ENCODE assay signal across 10 cellular contexts in genomic region chr22:30238661-30239420, GRCh38. TPM values are rescaled to one million over a fixed set of nuclear protein-coding genes. Genes with fewer than 3 reads are reported as not detected.
A peak's percentile ranks its signal among the peaks of the same experiment; 100 is the strongest.
DNase-seq lines count a peak whose midpoint lies in the region; FAIRE-seq and TF ChIP-seq lines count a peak whose summit lies in the region.
"Had no signal": no experiment of that assay in that cellular context is flagged by ENCODE, and none has a peak within 500 bp of the region (broad histone marks: within the 10 kb centered on the region; RNA-seq: fewer than 3 reads in every experiment).

No MANE protein-coding gene starts in this region.

- no peak overlapping the region for H2BK12ac ChIP-seq in neuronal stem cell (ENCODE audit: low read length)

- peak; percentile 29 for DNase-seq in OCI-M1 (lab: John Stamatoyannopoulos, UW)
- DNase-seq in endodermal cell, result peak; percentile 74
- DNase-seq in neuronal stem cell (ENCODE audit: low spot score), result no peak
- no peak for DNase-seq in posterior vena cava (ENCODE audit: low spot score)
- DNase-seq in amygdala (lab: John Stamatoyannopoulos, UW), result no peak
- no peak for DNase-seq in immature natural killer cell
- DNase-seq in stimulated activated CD4-positive, alpha-beta T cell treated with anti-CD3 and anti-CD28 coated beads, Interleukin-4, amount 100 ng/mL, for 24 hours, result no peak
- DNase-seq: activated CD4-positive, alpha-beta T cell treated with anti-CD3 and anti-CD28 coated beads, Interleukin-2, amount 50 U/mL, for 1 hour; NCI-H524 had no signal

- H4K8ac ChIP-seq in neuronal stem cell (ENCODE audit: low read depth, low read length), result no peak overlapping the region

- no peaks in the 10 kb centered on the region for H3K36me3 ChIP-seq in endodermal cell (ENCODE audit: control insufficient read depth, insufficient read depth, low read length)
- peaks cover 3 to 8% of the 10 kb centered on the region in 2 donors for H3K36me3 ChIP-seq in neuronal stem cell (replicated peaks in 1 of 2; ENCODE audit: control insufficient read depth in 2 of 2, insufficient read depth in 2 of 2, low read length in 2 of 2)

- H3K36me3 Mint-ChIP-seq in endodermal cell (ENCODE audit: low read depth) (no peaks in the 10 kb centered on the region), immature natural killer cell (no peaks in the 10 kb centered on the region)

- no peak overlapping the region for H3K4me3 Mint-ChIP-seq in endodermal cell
- no peak overlapping the region for H3K4me3 Mint-ChIP-seq in immature natural killer cell

- no peak overlapping the region for H3K4me2 ChIP-seq in neuronal stem cell (ENCODE audit: insufficient read depth, low read length, poor library complexity, severe bottlenecking)

- no peak overlapping the region for H3K23ac ChIP-seq in neuronal stem cell (ENCODE audit: low read depth, low read length, poor library complexity)

- peaks cover 2% of the 10 kb centered on the region for H3K79me1 ChIP-seq in neuronal stem cell (ENCODE audit: low read depth, low read length)

- no peak overlapping the region for H3K27ac Mint-ChIP-seq in endodermal cell
- no peak overlapping the region for H3K27ac Mint-ChIP-seq in immature natural killer cell

- H2BK15ac ChIP-seq in neuronal stem cell (ENCODE audit: low read length), result no peak overlapping the region

- H2BK120ac ChIP-seq in neuronal stem cell (ENCODE audit: low read depth, low read length), result no peak overlapping the region

- H3K9me3 ChIP-seq in endodermal cell (ENCODE audit: control insufficient read depth, low read length) (no peaks in the 10 kb centered on the region), neuronal stem cell (replicated peaks in 1 of 2; ENCODE audit: control insufficient read depth in 2 of 2, insufficient read depth in 1 of 2, low read depth in 1 of 2, low read length in 2 of 2) (peaks cover 2 to 5% of the 10 kb centered on the region in 2 donors)

- no peak overlapping the region for H3K4ac ChIP-seq in neuronal stem cell (ENCODE audit: low read length)

- H3K18ac ChIP-seq in neuronal stem cell (ENCODE audit: low read length), result no peak overlapping the region

- H2BK5ac ChIP-seq in neuronal stem cell (ENCODE audit: low read length), result no peak overlapping the region

- WGBS in endodermal cell (ENCODE audit: insufficient coverage in 1 of 2, insufficient read length in 1 of 2), 2 experiments, result 76 to 80% methylated on average over 22 to 26 of the region's 26 CpGs
- WGBS in neuronal stem cell (ENCODE audit: extremely low coverage in 2 of 2, insufficient read length in 2 of 2, insufficient replicate concordance in 1 of 2), 2 donors, result no CpG with 5 or more reads among the region's 26 CpGs

- no peak for TF ChIP-seq CTCF in endodermal cell (conservative IDR thresholded peaks at IDR 0.05)

- H3K27me3 Mint-ChIP-seq in endodermal cell (ENCODE audit: insufficient read depth), result peaks cover 4% of the 10 kb centered on the region
- H3K27me3 Mint-ChIP-seq in immature natural killer cell (ENCODE audit: low read depth in 3 of 3), result peaks cover 4 to 6% (median 4%) of the 10 kb centered on the region in 3 donors

- H3K4me3 ChIP-seq in endodermal cell (ENCODE audit: low read length), result no peak overlapping the region
- no peak overlapping the region for H3K4me3 ChIP-seq in neuronal stem cell (ENCODE audit: low read length in 2 of 2)

- FAIRE-seq in G401.6 (lab: Jason Lieb, UNC), result peak; percentile 99

- intact Hi-C loops in posterior vena cava (cut with DNase I), result no loop called here

- H2AK5ac ChIP-seq in neuronal stem cell (ENCODE audit: low read depth, low read length), result peak overlapping the region; percentile 8

- no peak overlapping the region for H4K91ac ChIP-seq in neuronal stem cell (ENCODE audit: low read depth, low read length, poor library complexity)

- H3K9ac ChIP-seq in endodermal cell (ENCODE audit: extremely low read depth, low read length, poor library complexity, severe bottlenecking) (no peak overlapping the region), neuronal stem cell (ENCODE audit: low read depth, low read length, poor library complexity) (no peak overlapping the region)

- H3K14ac ChIP-seq in neuronal stem cell (ENCODE audit: low read length), result no peak overlapping the region

- H3K9me3 Mint-ChIP-seq in endodermal cell (no peaks in the 10 kb centered on the region), immature natural killer cell (no peaks in the 10 kb centered on the region)

- no peaks in the 10 kb centered on the region for H3K27me3 ChIP-seq in endodermal cell (ENCODE audit: control insufficient read depth, insufficient read depth, low read length, poor library complexity, severe bottlenecking)
- no peaks in the 10 kb centered on the region for H3K27me3 ChIP-seq in neuronal stem cell (ENCODE audit: control insufficient read depth in 3 of 3, insufficient read depth in 3 of 3, low read depth in 1 of 3, low read length in 3 of 3)

- H2AFZ ChIP-seq in neuronal stem cell (ENCODE audit: low read length), result peak overlapping the region; percentile 57

- H3K27ac ChIP-seq in endodermal cell (ENCODE audit: low read depth, low read length), result no peak overlapping the region
- H3K27ac ChIP-seq in neuronal stem cell (replicated peaks; ENCODE audit: low read length), result no peak overlapping the region

- H3K4me1 ChIP-seq in endodermal cell (ENCODE audit: control insufficient read depth, insufficient read depth, low read length) (peaks cover 3% of the 10 kb centered on the region), neuronal stem cell (ENCODE audit: control insufficient read depth in 2 of 2, insufficient read depth in 1 of 2, low read depth in 1 of 2, low read length in 2 of 2) (peaks cover 18 to 19% of the 10 kb centered on the region in 2 donors)

- H3K4me1 Mint-ChIP-seq in endodermal cell (peaks cover 20% of the 10 kb centered on the region), immature natural killer cell (no peaks in the 10 kb centered on the region)

RNA-seq across cellular contexts. Expression of gene LIF, which starts 7.7 kb away (rescaled TPM):
- total RNA-seq in endodermal cell (under 1 TPM; 0.31 to 0.77 TPM), posterior vena cava (1 to 10 TPM; 2.6 to 8.1 TPM)
- polyA plus RNA-seq in endodermal cell (2013, experiment 1 of 2), result 0.78 TPM
- polyA plus RNA-seq in endodermal cell (2013, experiment 2 of 2), result 0.87 TPM
- polyA plus RNA-seq in neuronal stem cell (2013, experiment 1 of 2), result 1.4 TPM
- polyA plus RNA-seq in neuronal stem cell (2013, experiment 2 of 2), result 1.4 TPM
- polyA plus RNA-seq in immature natural killer cell, result 1 to 10 TPM in 1 of 3 donors, under 1 TPM in 1, not detected in 1; 0.29 to 1.0 TPM

RNA-seq across cellular contexts. Expression of gene OSM, which starts 27.8 kb away (rescaled TPM):
- total RNA-seq in endodermal cell, result not detected
- not detected for polyA plus RNA-seq in endodermal cell (2013, experiment 1 of 2)
- not detected for polyA plus RNA-seq in endodermal cell (2013, experiment 2 of 2)
- polyA plus RNA-seq in neuronal stem cell (2013, experiment 1 of 2), result 0.01 TPM
- polyA plus RNA-seq in neuronal stem cell (2013, experiment 2 of 2), result 0.04 TPM
- total RNA-seq in posterior vena cava, result 1 to 10 TPM; 1.0 to 2.0 TPM
- polyA plus RNA-seq in immature natural killer cell, result 10 to 100 TPM in 2 of 3 donors, 1 to 10 TPM in 1; 7.5 to 22.3 (median 16.6) TPM

RNA-seq across cellular contexts. Expression of gene CASTOR1, which starts 50.5 kb away (rescaled TPM):
- 10 to 100 TPM; 19.2 to 19.5 TPM for total RNA-seq in endodermal cell
- polyA plus RNA-seq in endodermal cell (2013, experiment 1 of 2), result 8.4 TPM
- polyA plus RNA-seq in endodermal cell (2013, experiment 2 of 2), result 10.1 TPM
- 13.2 TPM for polyA plus RNA-seq in neuronal stem cell (2013, experiment 1 of 2)
- polyA plus RNA-seq in neuronal stem cell (2013, experiment 2 of 2), result 14.0 TPM
- total RNA-seq in posterior vena cava, result 10 to 100 TPM in 1 of 2 donors, 1 to 10 TPM in 1; 9.8 to 14.3 TPM
- 10 to 100 TPM in 2 of 3 donors, 1 to 10 TPM in 1; 9.3 to 16.9 (median 11.8) TPM for polyA plus RNA-seq in immature natural killer cell

Comparison
In these comparisons a context has a peak if more than half of its experiments do, and no peak if none do; other contexts are left out.
1. DNase-seq: peak in OCI-M1 (single experiment) and endodermal cell (single experiment); none in neuronal stem cell (single experiment), posterior vena cava (single experiment), amygdala (0 of 56), immature natural killer cell (0 of 3) and stimulated activated CD4-positive, alpha-beta T cell treated with anti-CD3 and anti-CD28 coated beads, Interleukin-4, amount 100 ng/mL, for 24 hours (single experiment).